ENCODE assay signal across 15 cellular contexts in genomic region chr11:9774591-9775392, GRCh38.
DNase-seq lines count a peak whose midpoint lies in the region; ATAC-seq and TF ChIP-seq lines count a peak whose summit lies in the region.
"Had no signal": no experiment of that assay in that cellular context is flagged by ENCODE, and none has a peak within 500 bp of the region (broad histone marks: within the 10 kb centered on the region; RNA-seq: fewer than 3 reads in every experiment).

No MANE protein-coding gene starts in this region.

- H3K4me1 ChIP-seq in stomach: peaks cover 0 to 35% (median 12%) of the 10 kb centered on the region in 4 donors

- H3K9me3 ChIP-seq in stomach: no peaks in the 10 kb centered on the region

- TF ChIP-seq EP300 in stomach (IDR thresholded peaks at IDR 0.05): no peak

- no peak overlapping the region for H3K4me3 ChIP-seq in astrocyte of the spinal cord (ENCODE audit: low read depth, low read length)
- H3K4me3 ChIP-seq in stomach: no peak overlapping the region

- H3K27me3 ChIP-seq in stomach: no peaks in the 10 kb centered on the region

- peak overlapping the region in 4 of 5 donors; percentile 8 to 61 (median 32) for H3K27ac ChIP-seq in stomach

- TF ChIP-seq CTCF in astrocyte of the spinal cord (IDR thresholded peaks at IDR 0.05; ENCODE audit: low read depth, low read length): no peak
- no peak for TF ChIP-seq CTCF in stomach (IDR thresholded peaks at IDR 0.05)

- DNase-seq in HCEC 1CT (peak; percentile 87), astrocyte of the spinal cord (ENCODE audit: low read depth, low spot score) (peak; percentile 84), left cardiac atrium (no peak), stomach (no peak), NCI-H1092 (lab: John Stamatoyannopoulos, UW) (no peak)
- no peak for DNase-seq in stimulated activated naive CD4-positive, alpha-beta T cell (lab: John Stamatoyannopoulos, UW)
- DNase-seq: activated CD4-positive, alpha-beta T cell treated with anti-CD3 and anti-CD28 coated beads for 4 hours; activated naive CD4-positive, alpha-beta T cell; DND-41; mammary epithelial cell; NCI-H1930; RPMI8226; stimulated activated naive CD4-positive, alpha-beta T cell treated with Interleukin-2 at 50 U/mL for 16 hours had no signal

- ATAC-seq in left cardiac atrium: peak; percentile 47 to 74
- no peak for ATAC-seq in HG03565 (IDR thresholded peaks at IDR 0.05; ENCODE audit: unreplicated experiment)
- no peak for ATAC-seq in GM19463 (IDR thresholded peaks at IDR 0.05; ENCODE audit: unreplicated experiment)

- in situ Hi-C loops in astrocyte of the spinal cord (cut with HindIII; ENCODE audit: low sequenced_read_pairs): no loop called here

- 33 to 50% (median 40%) methylated on average over 6 of the region's 6 CpGs for WGBS in stomach, 5 donors

- H3K36me3 ChIP-seq in stomach: peaks cover 3 to 13% (median 10%) of the 10 kb centered on the region in 4 donors

- no peak for TF ChIP-seq POLR2A in stomach (IDR thresholded peaks at IDR 0.05)

- intact Hi-C loops in left cardiac atrium (cut with DNase I) (no loop called here), stomach (cut with DNase I; ENCODE audit: low total_unique reads) (no loop called here)

Comparison
In these comparisons a context has a peak if more than half of its experiments do, and no peak if none do; other contexts are left out.
1. DNase-seq: peak in HCEC 1CT (single experiment) and astrocyte of the spinal cord (single experiment); none in left cardiac atrium (single experiment), stomach (single experiment), stimulated activated naive CD4-positive, alpha-beta T cell (0 of 6) and NCI-H1092 (single experiment).
2. ATAC-seq: peak in left cardiac atrium (2 of 2); none in HG03565 (single experiment) and GM19463 (single experiment).